Comparison of ENCODE assay signal across 27 cellular contexts in genomic region chr2:241994086-241994485, GRCh38.
"Had no signal": no experiment of that assay in that cellular context is flagged by ENCODE, and none has a peak within 500 bp of the region (broad histone marks: within the 10 kb centered on the region; RNA-seq: fewer than 3 reads in every experiment).

No MANE protein-coding gene starts in this region.

- H3K4me1 Mint-ChIP-seq: activated CD4-positive, alpha-beta T cell treated with anti-CD3 and anti-CD28 coated beads for 36 hours; activated CD4-positive, alpha-beta T cell treated with anti-CD3 and anti-CD28 coated beads, Interleukin-2, amount 10 ng/mL, durations not matched to agents 7 days and 5 days; activated naive CD8-positive, alpha-beta T cell treated with anti-CD3 and anti-CD28 coated beads, Interleukin-2, amount 50 U/mL, for 24 hours; central memory CD8-positive, alpha-beta T cell; WTC11 had no signal

- ATAC-seq: activated CD4-positive, alpha-beta T cell treated with anti-CD3 and anti-CD28 coated beads for 36 hours; activated CD4-positive, CD25-positive, alpha-beta regulatory T cell treated with anti-CD3 and anti-CD28 coated beads, Interleukin-2, amount 50 U/mL, for 24 hours; activated CD8-positive, alpha-beta T cell treated with anti-CD3 and anti-CD28 coated beads, Interleukin-2, amount 10 ng/mL, durations not matched to agents 7 days and 5 days; activated naive CD8-positive, alpha-beta T cell treated with anti-CD3 and anti-CD28 coated beads, Interleukin-2, amount 50 U/mL, for 24 hours; Panc1; WTC11 had no signal

- H3K4me3 ChIP-seq: SJCRH30, SK-N-MC had no signal

- H3K9me3 Mint-ChIP-seq: activated CD4-positive, alpha-beta T cell treated with anti-CD3 and anti-CD28 coated beads, Interleukin-2, amount 10 ng/mL, durations not matched to agents 7 days and 5 days; activated naive CD8-positive, alpha-beta T cell treated with anti-CD3 and anti-CD28 coated beads, Interleukin-2, amount 50 U/mL, for 24 hours; central memory CD8-positive, alpha-beta T cell had no signal

- H3K27ac Mint-ChIP-seq: activated CD4-positive, alpha-beta T cell treated with anti-CD3 and anti-CD28 coated beads for 36 hours; activated CD4-positive, alpha-beta T cell treated with anti-CD3 and anti-CD28 coated beads, Interleukin-2, amount 10 ng/mL, durations not matched to agents 7 days and 5 days; activated CD8-positive, alpha-beta T cell treated with anti-CD3 and anti-CD28 coated beads, Interleukin-2, amount 10 ng/mL, durations not matched to agents 7 days and 5 days; activated naive CD8-positive, alpha-beta T cell; activated naive CD8-positive, alpha-beta T cell treated with anti-CD3 and anti-CD28 coated beads, Interleukin-2, amount 50 U/mL, for 24 hours; T-helper 2 cell treated with Interferon-gamma antibody and Interleukin-4, amounts not matched to agents 5 μg/mL and 100 μg/mL, for 36 hours; WTC11 had no signal

- H3K9me3 ChIP-seq: SJCRH30 had no signal

- H3K4me1 ChIP-seq: SJCRH30 had no signal

- H3K36me3 ChIP-seq: brain microvascular endothelial cell, SJCRH30 had no signal

- H3K27me3 Mint-ChIP-seq: activated CD4-positive, alpha-beta T cell treated with anti-CD3 and anti-CD28 coated beads for 36 hours; activated CD4-positive, alpha-beta T cell treated with anti-CD3 and anti-CD28 coated beads, Interleukin-2, amount 10 ng/mL, durations not matched to agents 7 days and 5 days; activated naive CD8-positive, alpha-beta T cell; activated naive CD8-positive, alpha-beta T cell treated with anti-CD3 and anti-CD28 coated beads, Interleukin-2, amount 50 U/mL, for 24 hours; central memory CD8-positive, alpha-beta T cell had no signal

- H3K27me3 ChIP-seq: brain microvascular endothelial cell, SJCRH30 had no signal

- DNase-seq: activated CD4-positive, alpha-beta T cell treated with anti-CD3 and anti-CD28 coated beads for 36 hours; activated CD4-positive, alpha-beta T cell treated with anti-CD3 and anti-CD28 coated beads, Interleukin-2, amount 10 ng/mL, durations not matched to agents 7 days and 5 days; activated CD4-positive, alpha-beta T cell treated with anti-CD3 and anti-CD28 coated beads, Interleukin-2, amount 50 U/mL, for 48 hours; activated CD8-positive, alpha-beta T cell treated with anti-CD3 and anti-CD28 coated beads, Interleukin-2, amount 10 ng/mL, durations not matched to agents 7 days and 5 days; activated effector memory CD4-positive, alpha-beta T cell treated with Interleukin-2 at 50 U/mL for 16 hours; activated naive CD8-positive, alpha-beta T cell treated with anti-CD3 and anti-CD28 coated beads, Interleukin-2, amount 50 U/mL, for 24 hours; activated T-cell treated with anti-CD3 and anti-CD28 coated beads, Interleukin-2, amount 50 U/mL, for 48 hours; aorta; brain microvascular endothelial cell; MM.1S; MV-4-11; NCI-H1092; NCI-H1436 treated with DMSO at 0.1 percent for 48 hours; NCI-H1694 treated with DMSO at 0.1 percent for 48 hours; NCI-H2029; NCI-H345; NCI-H524 treated with DMSO at 0.1 percent for 48 hours; SHP77; SJCRH30 had no signal

- H3K27ac ChIP-seq: brain microvascular endothelial cell, KMS-11, SJCRH30, SK-N-MC had no signal

- H3K4me3 Mint-ChIP-seq: activated CD4-positive, alpha-beta T cell treated with anti-CD3 and anti-CD28 coated beads for 36 hours; activated CD4-positive, alpha-beta T cell treated with anti-CD3 and anti-CD28 coated beads, Interleukin-2, amount 10 ng/mL, durations not matched to agents 7 days and 5 days; activated CD8-positive, alpha-beta T cell treated with anti-CD3 and anti-CD28 coated beads, Interleukin-2, amount 10 ng/mL, durations not matched to agents 7 days and 5 days; activated naive CD8-positive, alpha-beta T cell; activated naive CD8-positive, alpha-beta T cell treated with anti-CD3 and anti-CD28 coated beads, Interleukin-2, amount 50 U/mL, for 24 hours; central memory CD8-positive, alpha-beta T cell; T-helper 2 cell treated with Interferon-gamma antibody and Interleukin-4, amounts not matched to agents 5 μg/mL and 100 μg/mL, for 36 hours; WTC11 had no signal
